ENCODE assay signal across 9 cellular contexts in the genomic region with DNA sequence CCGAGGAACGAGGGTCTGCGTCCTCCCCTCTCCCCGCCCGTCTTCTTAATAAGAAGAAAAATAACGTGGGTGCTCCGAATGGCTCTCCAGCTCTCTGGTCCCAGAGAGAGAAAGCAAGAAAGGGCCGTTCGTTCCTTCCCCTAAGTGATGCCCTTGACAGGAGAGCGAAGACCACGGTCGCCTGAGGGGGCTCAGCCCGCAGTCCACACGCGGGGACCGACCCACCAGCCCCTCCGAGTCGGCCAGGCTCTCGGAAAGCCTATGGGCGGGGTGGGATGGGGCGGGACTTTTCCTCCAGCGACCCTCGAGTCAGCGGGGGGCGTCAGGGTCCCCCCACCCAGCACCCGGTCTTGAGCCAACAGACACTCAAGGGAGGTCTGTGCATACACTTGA. TPM values are rescaled to one million over a fixed set of nuclear protein-coding genes. Genes with fewer than 3 reads are reported as not detected.
DNase-seq lines count a peak whose midpoint lies in the region; ATAC-seq, FAIRE-seq and TF ChIP-seq lines count a peak whose summit lies in the region.
"Had no signal": no experiment of that assay in that cellular context is flagged by ENCODE, and none has a peak within 500 bp of the region (broad histone marks: within the 10 kb centered on the region; RNA-seq: fewer than 3 reads in every experiment).

No MANE protein-coding gene starts in this region.

- FAIRE-seq in urothelium cell line (lab: Jason Lieb, UNC), result no peak

- H3K27ac ChIP-seq in thoracic aorta, result no peak overlapping the region

- H3K36me3 ChIP-seq in thoracic aorta, result no peaks in the 10 kb centered on the region

- peaks cover 13% of the 10 kb centered on the region for H3K27me3 Mint-ChIP-seq in activated CD4-positive, alpha-beta memory T cell treated with anti-CD3 and anti-CD28 coated beads for 36 hours
- peaks cover 43% of the 10 kb centered on the region for H3K27me3 Mint-ChIP-seq in activated CD4-positive, alpha-beta memory T cell treated with anti-CD3 and anti-CD28 coated beads, Interleukin-2, amount 10 ng/mL, durations not matched to agents 7 days and 5 days
- H3K27me3 Mint-ChIP-seq in activated naive CD8-positive, alpha-beta T cell treated with anti-CD3 and anti-CD28 coated beads, Interleukin-2, amount 10 ng/mL, durations not matched to agents 7 days and 5 days, result peaks cover 72% of the 10 kb centered on the region
- H3K27me3 Mint-ChIP-seq in immature natural killer cell (ENCODE audit: low read depth in 3 of 3), result peaks cover 3 to 19% (median 17%) of the 10 kb centered on the region in 3 donors

- no peaks in the 10 kb centered on the region for H3K9me3 ChIP-seq in thoracic aorta

- DNase-seq in activated CD4-positive, alpha-beta memory T cell treated with anti-CD3 and anti-CD28 coated beads for 36 hours, result no peak
- DNase-seq in activated CD4-positive, alpha-beta memory T cell treated with anti-CD3 and anti-CD28 coated beads, Interleukin-2, amount 10 ng/mL, durations not matched to agents 7 days and 5 days, result no peak
- DNase-seq in activated naive CD8-positive, alpha-beta T cell treated with anti-CD3 and anti-CD28 coated beads, Interleukin-2, amount 10 ng/mL, durations not matched to agents 7 days and 5 days, result no peak
- DNase-seq in immature natural killer cell (no peak), thoracic aorta (ENCODE audit: low spot score) (no peak), urothelium cell line (ENCODE audit: low spot score) (no peak), COLO829 (ENCODE audit: low spot score) (no peak), Ammon's horn (ENCODE audit: low spot score) (no peak)
- DNase-seq: DND-41 had no signal

- H3K27me3 ChIP-seq in thoracic aorta (replicated peaks; ENCODE audit: insufficient read depth), result no peaks in the 10 kb centered on the region

- ATAC-seq in activated naive CD8-positive, alpha-beta T cell treated with anti-CD3 and anti-CD28 coated beads, Interleukin-2, amount 10 ng/mL, durations not matched to agents 7 days and 5 days (ENCODE audit: low read depth), result peak; percentile 30
- ATAC-seq in thoracic aorta (ENCODE audit: insufficient number of reproducible peaks, low FRiP score, low read depth), result no peak

- H3K4me3 Mint-ChIP-seq in activated CD4-positive, alpha-beta memory T cell treated with anti-CD3 and anti-CD28 coated beads for 36 hours, result peak overlapping the region; percentile 48
- H3K4me3 Mint-ChIP-seq in activated CD4-positive, alpha-beta memory T cell treated with anti-CD3 and anti-CD28 coated beads, Interleukin-2, amount 10 ng/mL, durations not matched to agents 7 days and 5 days, result no peak overlapping the region
- peak overlapping the region; percentile 47 for H3K4me3 Mint-ChIP-seq in activated naive CD8-positive, alpha-beta T cell treated with anti-CD3 and anti-CD28 coated beads, Interleukin-2, amount 10 ng/mL, durations not matched to agents 7 days and 5 days
- H3K4me3 Mint-ChIP-seq in immature natural killer cell, result peak overlapping the region; percentile 55 to 75 (median 69)

- peaks cover 4% of the 10 kb centered on the region for H3K4me1 Mint-ChIP-seq in activated CD4-positive, alpha-beta memory T cell treated with anti-CD3 and anti-CD28 coated beads for 36 hours (ENCODE audit: low read depth)
- H3K4me1 Mint-ChIP-seq in activated CD4-positive, alpha-beta memory T cell treated with anti-CD3 and anti-CD28 coated beads, Interleukin-2, amount 10 ng/mL, durations not matched to agents 7 days and 5 days, result peaks cover 24% of the 10 kb centered on the region
- peaks cover 4% of the 10 kb centered on the region for H3K4me1 Mint-ChIP-seq in activated naive CD8-positive, alpha-beta T cell treated with anti-CD3 and anti-CD28 coated beads, Interleukin-2, amount 10 ng/mL, durations not matched to agents 7 days and 5 days
- peaks cover 11 to 20% of the 10 kb centered on the region in 2 donors for H3K4me1 Mint-ChIP-seq in immature natural killer cell

- CTCF ChIA-PET in activated CD4-positive, alpha-beta memory T cell treated with anti-CD3 and anti-CD28 coated beads for 36 hours (lab: Charles Lee), result no interaction called here
- CTCF ChIA-PET in activated CD4-positive, alpha-beta memory T cell treated with anti-CD3 and anti-CD28 coated beads, Interleukin-2, amount 10 ng/mL, durations not matched to agents 7 days and 5 days (lab: Charles Lee), result no interaction called here

- POLR2A ChIA-PET in activated CD4-positive, alpha-beta memory T cell treated with anti-CD3 and anti-CD28 coated beads for 36 hours (lab: Charles Lee), result no interaction called here
- POLR2A ChIA-PET in activated CD4-positive, alpha-beta memory T cell treated with anti-CD3 and anti-CD28 coated beads, Interleukin-2, amount 10 ng/mL, durations not matched to agents 7 days and 5 days (lab: Charles Lee), result no interaction called here
- POLR2A ChIA-PET in activated naive CD8-positive, alpha-beta T cell treated with anti-CD3 and anti-CD28 coated beads, Interleukin-2, amount 10 ng/mL, durations not matched to agents 7 days and 5 days (lab: Charles Lee), result no interaction called here

- peaks cover 4 to 10% of the 10 kb centered on the region in 2 donors for H3K4me1 ChIP-seq in thoracic aorta (ENCODE audit: control insufficient read depth in 1 of 2, low read depth in 2 of 2)

- H3K27ac Mint-ChIP-seq in activated CD4-positive, alpha-beta memory T cell treated with anti-CD3 and anti-CD28 coated beads for 36 hours, result no peak overlapping the region
- H3K27ac Mint-ChIP-seq in activated CD4-positive, alpha-beta memory T cell treated with anti-CD3 and anti-CD28 coated beads, Interleukin-2, amount 10 ng/mL, durations not matched to agents 7 days and 5 days, result no peak overlapping the region
- no peak overlapping the region for H3K27ac Mint-ChIP-seq in activated naive CD8-positive, alpha-beta T cell treated with anti-CD3 and anti-CD28 coated beads, Interleukin-2, amount 10 ng/mL, durations not matched to agents 7 days and 5 days
- no peak overlapping the region for H3K27ac Mint-ChIP-seq in immature natural killer cell

- TF ChIP-seq CTCF in thoracic aorta (IDR thresholded peaks at IDR 0.05), result no peak

- no peaks in the 10 kb centered on the region for H3K36me3 Mint-ChIP-seq in activated CD4-positive, alpha-beta memory T cell treated with anti-CD3 and anti-CD28 coated beads for 36 hours
- peaks cover 2% of the 10 kb centered on the region for H3K36me3 Mint-ChIP-seq in activated CD4-positive, alpha-beta memory T cell treated with anti-CD3 and anti-CD28 coated beads, Interleukin-2, amount 10 ng/mL, durations not matched to agents 7 days and 5 days (ENCODE audit: low read depth)
- no peaks in the 10 kb centered on the region for H3K36me3 Mint-ChIP-seq in activated naive CD8-positive, alpha-beta T cell treated with anti-CD3 and anti-CD28 coated beads, Interleukin-2, amount 10 ng/mL, durations not matched to agents 7 days and 5 days
- H3K36me3 Mint-ChIP-seq in immature natural killer cell, result no peaks in the 10 kb centered on the region

- no peaks in the 10 kb centered on the region for H3K9me3 Mint-ChIP-seq in activated CD4-positive, alpha-beta memory T cell treated with anti-CD3 and anti-CD28 coated beads for 36 hours
- H3K9me3 Mint-ChIP-seq in activated CD4-positive, alpha-beta memory T cell treated with anti-CD3 and anti-CD28 coated beads, Interleukin-2, amount 10 ng/mL, durations not matched to agents 7 days and 5 days, result no peaks in the 10 kb centered on the region
- H3K9me3 Mint-ChIP-seq in activated naive CD8-positive, alpha-beta T cell treated with anti-CD3 and anti-CD28 coated beads, Interleukin-2, amount 10 ng/mL, durations not matched to agents 7 days and 5 days, result no peaks in the 10 kb centered on the region
- no peaks in the 10 kb centered on the region for H3K9me3 Mint-ChIP-seq in immature natural killer cell

- intact Hi-C loops in activated CD4-positive, alpha-beta memory T cell treated with anti-CD3 and anti-CD28 coated beads for 36 hours (cut with micrococcal nuclease), result no loop called here

- peak overlapping the region; percentile 79 for H3K4me3 ChIP-seq in thoracic aorta

RNA-seq across cellular contexts. Expression of a gene that starts 53.2 kb away (rescaled TPM):
- 10 to 100 TPM; 17.2 to 21.4 TPM for total RNA-seq in activated CD4-positive, alpha-beta memory T cell treated with anti-CD3 and anti-CD28 coated beads for 36 hours
- total RNA-seq in activated CD4-positive, alpha-beta memory T cell treated with anti-CD3 and anti-CD28 coated beads, Interleukin-2, amount 10 ng/mL, durations not matched to agents 7 days and 5 days, result 10 to 100 TPM; 34.3 to 39.2 TPM
- 10 to 100 TPM; 26.4 to 29.7 TPM for total RNA-seq in activated naive CD8-positive, alpha-beta T cell treated with anti-CD3 and anti-CD28 coated beads, Interleukin-2, amount 10 ng/mL, durations not matched to agents 7 days and 5 days
- polyA plus RNA-seq in immature natural killer cell, result 10 to 100 TPM; 10.4 to 18.4 (median 10.5) TPM
- 10 to 100 TPM; 38.4 to 70.5 TPM for total RNA-seq in thoracic aorta
